ENCODE assay signal across 19 cellular contexts in genomic region chr17:62105861-62106260, GRCh38. TPM values are rescaled to one million over a fixed set of nuclear protein-coding genes. Genes with fewer than 3 reads are reported as not detected.
A peak's percentile ranks its signal among the peaks of the same experiment; 100 is the strongest.
DNase-seq lines count a peak whose midpoint lies in the region; ATAC-seq and TF ChIP-seq lines count a peak whose summit lies in the region.
"Had no signal": no experiment of that assay in that cellular context is flagged by ENCODE, and none has a peak within 500 bp of the region (broad histone marks: within the 10 kb centered on the region; RNA-seq: fewer than 3 reads in every experiment).

No MANE protein-coding gene starts in this region.

- no peak overlapping the region for H3K4me3 ChIP-seq in GM23338
- H3K4me3 ChIP-seq in body of pancreas: no peak overlapping the region
- H3K4me3 ChIP-seq in thoracic aorta: no peak overlapping the region

- no peaks in the 10 kb centered on the region for H3K36me3 ChIP-seq in GM23338 (ENCODE audit: insufficient read depth)
- no peaks in the 10 kb centered on the region for H3K36me3 ChIP-seq in body of pancreas (replicated peaks in 1 of 2; ENCODE audit: insufficient read depth in 1 of 2, low read depth in 2 of 2)
- H3K36me3 ChIP-seq in thoracic aorta: no peaks in the 10 kb centered on the region
- H3K36me3 ChIP-seq: BE2C had no signal

- H3K27ac ChIP-seq in GM23338 (ENCODE audit: low read depth) (no peak overlapping the region), body of pancreas (no peak overlapping the region), thoracic aorta (peak overlapping the region; percentile 37 to 66)

- no peaks in the 10 kb centered on the region for H3K9me3 ChIP-seq in body of pancreas
- no peaks in the 10 kb centered on the region for H3K9me3 ChIP-seq in thoracic aorta
- H3K9me3 ChIP-seq: BE2C, Caco-2 had no signal

- no peaks in the 10 kb centered on the region for H3F3A ChIP-seq in GM23338 (replicated peaks; ENCODE audit: low read depth)

- CTCF ChIA-PET in GM10248 (lab: Yijun Ruan, JAX): interaction anchor here (1.0 to 1.3 kb wide), 2 partner anchors 8 to 12 kb away, joined by 3 read pairs; no protein-coding TSS in a partner anchor

- intact Hi-C loops in body of pancreas (cut with DNase I): no loop called here

- no peak for TF ChIP-seq CTCF in GM23338 (conservative IDR thresholded peaks at IDR 0.05; ENCODE audit: low read depth in 2 of 2)
- TF ChIP-seq CTCF in body of pancreas (IDR thresholded peaks at IDR 0.05): no peak
- no peak for TF ChIP-seq CTCF in thoracic aorta (IDR thresholded peaks at IDR 0.05)
- no peak for TF ChIP-seq CTCF in GM10248 (IDR thresholded peaks at IDR 0.05; ENCODE audit: control extremely low read depth, extremely low read depth, low read depth, missing control alignments)

- H3K27ac Mint-ChIP-seq in GM23338: no peak overlapping the region
- H3K27ac Mint-ChIP-seq: HFFc6 had no signal

- no peak for TF ChIP-seq POLR2A in body of pancreas (IDR thresholded peaks at IDR 0.05)

- no peaks in the 10 kb centered on the region for H3K9me3 Mint-ChIP-seq in GM23338
- H3K9me3 Mint-ChIP-seq: CD4-positive, CD25-positive, alpha-beta regulatory T cell; CD8-positive, alpha-beta memory T cell; HFFc6 had no signal

- peaks cover 9% of the 10 kb centered on the region; the same call in 2 of the 3 replicates for H3K4me1 Mint-ChIP-seq in GM23338
- H3K4me1 Mint-ChIP-seq: CD8-positive, alpha-beta memory T cell had no signal

- DNase-seq in GM23338 (ENCODE audit: low spot score): no peak
- peak; percentile 13 to 67 (median 40) for DNase-seq in body of pancreas
- DNase-seq in mesenteric fat pad (ENCODE audit: low spot score): peak; percentile 4
- DNase-seq in thoracic aorta (ENCODE audit: low spot score): no peak
- DNase-seq in GM10248 (ENCODE audit: extremely low spot score): no peak
- no peak for DNase-seq in COR-L47 (lab: John Stamatoyannopoulos, UW)
- DNase-seq in NCI-H1417 (lab: John Stamatoyannopoulos, UW): no peak
- DNase-seq: BE2C; C1 segment of cervical spinal cord; Caco-2; CD4-positive, CD25-positive, alpha-beta regulatory T cell; CD8-positive, alpha-beta memory T cell; DMS153; DMS79; GDM1; GOT3; H7; HFFc6 had no signal

- H2AFZ ChIP-seq in GM23338: peak overlapping the region; percentile 84; the same call in 1 of the 2 replicates

- no peak overlapping the region for H3K4me3 Mint-ChIP-seq in GM23338
- H3K4me3 Mint-ChIP-seq: CD4-positive, CD25-positive, alpha-beta regulatory T cell; CD8-positive, alpha-beta memory T cell; HFFc6 had no signal

- no peaks in the 10 kb centered on the region for H3K27me3 ChIP-seq in GM23338 (ENCODE audit: insufficient read depth)
- H3K27me3 ChIP-seq in body of pancreas: no peaks in the 10 kb centered on the region
- no peaks in the 10 kb centered on the region for H3K27me3 ChIP-seq in thoracic aorta (replicated peaks; ENCODE audit: insufficient read depth)
- H3K27me3 ChIP-seq: BE2C had no signal

- POLR2A ChIA-PET in GM10248 (lab: Yijun Ruan, JAX): no interaction called here

- no peak overlapping the region for H3K4me2 ChIP-seq in GM23338

- no peaks in the 10 kb centered on the region for H3K9me2 ChIP-seq in GM23338 (ENCODE audit: insufficient read depth)

- WGBS in body of pancreas, 2 donors: 42 to 52% methylated on average over 1 of the region's 1 CpG

- H4K20me1 ChIP-seq in GM23338 (replicated peaks; ENCODE audit: insufficient read depth): no peaks in the 10 kb centered on the region

- no peaks in the 10 kb centered on the region for H3K36me3 Mint-ChIP-seq in GM23338 (ENCODE audit: low read depth)
- H3K36me3 Mint-ChIP-seq: CD4-positive, CD25-positive, alpha-beta regulatory T cell had no signal

- H3K4me1 ChIP-seq in GM23338 (ENCODE audit: insufficient read depth) (no peaks in the 10 kb centered on the region; the same call in 1 of the 2 replicates), body of pancreas (peaks cover 15% of the 10 kb centered on the region), thoracic aorta (ENCODE audit: control insufficient read depth in 1 of 2, low read depth in 2 of 2) (peaks cover 8 to 15% of the 10 kb centered on the region in 2 donors)

- peaks cover 5% of the 10 kb centered on the region for H3K27me3 Mint-ChIP-seq in GM23338 (ENCODE audit: insufficient read depth, low read depth, poor library complexity)
- H3K27me3 Mint-ChIP-seq: CD4-positive, CD25-positive, alpha-beta regulatory T cell had no signal

- no peak for ATAC-seq in GM23338
- ATAC-seq in body of pancreas: peak; percentile 41
- no peak for ATAC-seq in thoracic aorta (ENCODE audit: insufficient number of reproducible peaks, low FRiP score, low read depth)
- ATAC-seq: HCT116 had no signal

- H3K79me2 ChIP-seq in GM23338 (replicated peaks; ENCODE audit: insufficient read depth): no peaks in the 10 kb centered on the region

TF ChIP-seq in GM23338, 12 proteins besides CTCF, POLR2A, EP300 and RAD21 (continues in another document):
- TF ChIP-seq JUNB (IDR thresholded peaks at IDR 0.05; ENCODE audit: unreplicated experiment) (no peak), NANOG (IDR thresholded peaks at IDR 0.05; ENCODE audit: borderline replicate concordance) (no peak), REST (IDR thresholded peaks at IDR 0.05; ENCODE audit: unreplicated experiment) (no peak), POLR2AphosphoS5 (IDR thresholded peaks at IDR 0.05; ENCODE audit: low read depth) (no peak)

RNA-seq across cellular contexts. Expression of gene MED13, which starts 40.8 kb away (rescaled TPM):
- 45.8 and 47.1 TPM in 2 replicates for total RNA-seq in GM23338 (2014; rRNA removed; shearing (Covaris generic))
- polyA plus RNA-seq in GM23338 (2016; fragmentation: Nextera tagmentation; extraction: Ambion mirVana): 11.8 and 13.0 TPM in 2 replicates
- total RNA-seq in body of pancreas (10 to 100 TPM; 37.4 to 41.5 TPM), mesenteric fat pad (67.3 TPM), thoracic aorta (10 to 100 TPM; 87.6 to 92.2 TPM)

Comparison
In these comparisons a context has a peak if more than half of its experiments do, and no peak if none do; other contexts are left out.
1. DNase-seq: peak in body of pancreas (4 of 4) and mesenteric fat pad (single experiment); none in GM23338 (single experiment), thoracic aorta (single experiment), GM10248 (single experiment), COR-L47 (single experiment) and NCI-H1417 (0 of 3).
2. H3K27ac ChIP-seq: peak in thoracic aorta (2 of 2); none in GM23338 (single experiment) and body of pancreas (0 of 4).